ENCODE assay signal across 10 cellular contexts in the genomic region with DNA sequence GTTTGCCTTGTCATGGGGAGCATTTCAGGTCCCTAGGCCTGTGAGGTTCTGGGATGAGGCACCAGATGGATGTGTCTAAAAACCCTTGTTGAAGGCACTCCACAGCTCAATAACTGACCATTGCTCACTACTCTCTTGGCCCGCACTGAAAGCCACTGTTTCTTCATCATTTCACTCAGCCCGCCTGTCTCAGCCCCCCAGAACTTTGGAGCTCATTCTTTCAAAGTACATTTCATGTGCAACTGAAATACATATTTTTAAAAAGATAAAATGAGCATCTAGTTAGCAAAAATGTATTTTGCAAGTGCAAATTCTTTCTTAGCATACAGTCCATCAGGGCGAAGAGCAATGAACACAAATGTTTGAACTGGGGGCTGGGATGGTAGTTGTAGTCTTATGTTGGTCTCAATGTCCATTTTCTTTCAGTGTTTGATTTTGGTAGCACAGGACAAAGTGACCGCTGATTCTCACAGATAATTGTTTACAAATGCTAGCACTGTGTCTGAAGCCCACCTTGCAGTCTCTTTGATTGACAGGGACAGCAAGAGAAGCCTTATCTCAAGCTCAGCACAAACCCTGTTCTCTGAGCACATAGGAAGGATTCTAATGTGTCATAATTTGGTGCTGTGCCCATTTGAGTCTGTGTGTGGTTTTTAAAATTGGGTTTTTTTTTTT. TPM values are rescaled to one million over a fixed set of nuclear protein-coding genes. Genes with fewer than 3 reads are reported as not detected.
A peak's percentile ranks its signal among the peaks of the same experiment; 100 is the strongest.
DNase-seq lines count a peak whose midpoint lies in the region; ATAC-seq and TF ChIP-seq lines count a peak whose summit lies in the region.
"Had no signal": no experiment of that assay in that cellular context is flagged by ENCODE, and none has a peak within 500 bp of the region (broad histone marks: within the 10 kb centered on the region; RNA-seq: fewer than 3 reads in every experiment).

No MANE protein-coding gene starts in this region.

- POLR2A ChIA-PET in CD8-positive, alpha-beta T cell (lab: Charles Lee), result interaction anchor here (5.6 to 9.3 kb wide), 3 partner anchors 12 to 20 kb away, joined by 39 to 110 read pairs (median 43); a partner anchor contains a TSS
- POLR2A ChIA-PET in naive thymus-derived CD4-positive, alpha-beta T cell (lab: Charles Lee), result interaction anchor here (6.3 to 11.1 kb wide), 3 partner anchors 11 to 19 kb away, joined by 78 to 410 read pairs (median 130); a partner anchor contains a TSS

- no peaks in the 10 kb centered on the region for H3K27me3 Mint-ChIP-seq in CD8-positive, alpha-beta T cell (ENCODE audit: low read depth)
- no peaks in the 10 kb centered on the region for H3K27me3 Mint-ChIP-seq in activated naive CD8-positive, alpha-beta T cell treated with anti-CD3 and anti-CD28 coated beads, Interleukin-2, amount 50 U/mL, for 24 hours
- H3K27me3 Mint-ChIP-seq in naive thymus-derived CD4-positive, alpha-beta T cell, result no peaks in the 10 kb centered on the region

- no peaks in the 10 kb centered on the region for H3K27me3 ChIP-seq in CD8-positive, alpha-beta T cell (ENCODE audit: insufficient read depth, low read length)
- no peaks in the 10 kb centered on the region for H3K27me3 ChIP-seq in naive thymus-derived CD4-positive, alpha-beta T cell (ENCODE audit: control insufficient read depth in 2 of 2, insufficient read depth in 2 of 2, low read length in 2 of 2)

- CTCF ChIA-PET in CD8-positive, alpha-beta T cell (lab: Charles Lee), result interaction anchor here (1.2 to 11.0 kb wide), 5 partner anchors 12 to 801 kb away, joined by 3 to 345 read pairs (median 4); a partner anchor contains a TSS
- CTCF ChIA-PET in naive thymus-derived CD4-positive, alpha-beta T cell (lab: Charles Lee), result interaction anchor here (1.3 to 11.1 kb wide), 4 partner anchors 10 to 22 kb away, joined by 5 to 268 read pairs (median 51); a partner anchor contains a TSS

- H3K4me1 Mint-ChIP-seq in CD8-positive, alpha-beta T cell (ENCODE audit: low read depth), result peaks cover 58% of the 10 kb centered on the region
- H3K4me1 Mint-ChIP-seq in activated naive CD8-positive, alpha-beta T cell treated with anti-CD3 and anti-CD28 coated beads, Interleukin-2, amount 50 U/mL, for 24 hours, result peaks cover 99% of the 10 kb centered on the region
- H3K4me1 Mint-ChIP-seq in naive thymus-derived CD4-positive, alpha-beta T cell, result peaks cover 39 to 90% (median 63%) of the 10 kb centered on the region in 7 donors

- no peak overlapping the region for H3K27ac ChIP-seq in CD8-positive, alpha-beta T cell (ENCODE audit: low read depth, low read length)
- H3K27ac ChIP-seq in naive thymus-derived CD4-positive, alpha-beta T cell (ENCODE audit: low read depth, low read length), result peak overlapping the region; percentile 62
- H3K27ac ChIP-seq: neural progenitor cell had no signal

- H3K36me3 Mint-ChIP-seq in CD8-positive, alpha-beta T cell, result peaks cover 7% of the 10 kb centered on the region
- peaks cover 18% of the 10 kb centered on the region for H3K36me3 Mint-ChIP-seq in activated naive CD8-positive, alpha-beta T cell treated with anti-CD3 and anti-CD28 coated beads, Interleukin-2, amount 50 U/mL, for 24 hours (ENCODE audit: low read depth)
- H3K36me3 Mint-ChIP-seq in naive thymus-derived CD4-positive, alpha-beta T cell, result peaks cover 0 to 14% (median 0%) of the 10 kb centered on the region in 5 donors
- H3K36me3 Mint-ChIP-seq: neural progenitor cell had no signal

- H3K27ac Mint-ChIP-seq in CD8-positive, alpha-beta T cell, result peak overlapping the region; percentile 88
- peak overlapping the region; percentile 99 for H3K27ac Mint-ChIP-seq in activated naive CD8-positive, alpha-beta T cell treated with anti-CD3 and anti-CD28 coated beads, Interleukin-2, amount 50 U/mL, for 24 hours
- peak overlapping the region; percentile 67 to 95 (median 82) for H3K27ac Mint-ChIP-seq in naive thymus-derived CD4-positive, alpha-beta T cell
- H3K27ac Mint-ChIP-seq: neural progenitor cell had no signal

- no peaks in the 10 kb centered on the region for H3K36me3 ChIP-seq in CD8-positive, alpha-beta T cell (ENCODE audit: insufficient read depth, low read length)
- H3K36me3 ChIP-seq in naive thymus-derived CD4-positive, alpha-beta T cell (ENCODE audit: control insufficient read depth in 2 of 3, insufficient read depth in 3 of 3, low read length in 3 of 3), result peaks cover 0 to 9% (median 0%) of the 10 kb centered on the region in 3 experiments
- H3K36me3 ChIP-seq: neural progenitor cell had no signal

- TF ChIP-seq CTCF in CD8-positive, alpha-beta T cell (IDR thresholded peaks at IDR 0.05), result no peak

- intact Hi-C loops in CD8-positive, alpha-beta T cell (cut with DNase I, micrococcal nuclease), result no loop called here
- intact Hi-C loops in naive thymus-derived CD4-positive, alpha-beta T cell (cut with micrococcal nuclease), result no loop called here

- H3K4me1 ChIP-seq in CD8-positive, alpha-beta T cell (ENCODE audit: insufficient read depth, low read length), result peaks cover 63% of the 10 kb centered on the region
- peaks cover 42 to 60% of the 10 kb centered on the region in 2 donors for H3K4me1 ChIP-seq in naive thymus-derived CD4-positive, alpha-beta T cell (ENCODE audit: control insufficient read depth in 2 of 2, insufficient read depth in 2 of 2, low read length in 2 of 2)
- H3K4me1 ChIP-seq: neural progenitor cell had no signal

- H3K9me3 ChIP-seq in CD8-positive, alpha-beta T cell (ENCODE audit: low read length), result no peaks in the 10 kb centered on the region
- no peaks in the 10 kb centered on the region for H3K9me3 ChIP-seq in naive thymus-derived CD4-positive, alpha-beta T cell (ENCODE audit: control insufficient read depth in 2 of 3, low read length in 3 of 3)

- H3K9me3 Mint-ChIP-seq in CD8-positive, alpha-beta T cell, result no peaks in the 10 kb centered on the region
- H3K9me3 Mint-ChIP-seq in activated naive CD8-positive, alpha-beta T cell treated with anti-CD3 and anti-CD28 coated beads, Interleukin-2, amount 50 U/mL, for 24 hours, result no peaks in the 10 kb centered on the region
- no peaks in the 10 kb centered on the region for H3K9me3 Mint-ChIP-seq in naive thymus-derived CD4-positive, alpha-beta T cell
- H3K9me3 Mint-ChIP-seq: neural progenitor cell had no signal

- no peak for ATAC-seq in CD8-positive, alpha-beta T cell
- no peak for ATAC-seq in activated naive CD8-positive, alpha-beta T cell treated with anti-CD3 and anti-CD28 coated beads, Interleukin-2, amount 50 U/mL, for 24 hours
- ATAC-seq in naive thymus-derived CD4-positive, alpha-beta T cell, result no peak
- ATAC-seq in HG02642 (IDR thresholded peaks at IDR 0.05; ENCODE audit: poor library complexity, unreplicated experiment) (no peak), esophagus mucosa (no peak)

- H3K4me3 ChIP-seq in CD8-positive, alpha-beta T cell (ENCODE audit: low read depth, low read length), result no peak overlapping the region
- H3K4me3 ChIP-seq in naive thymus-derived CD4-positive, alpha-beta T cell (ENCODE audit: low read length), result no peak overlapping the region
- H3K4me3 ChIP-seq: neural progenitor cell had no signal

- no peak for DNase-seq in CD8-positive, alpha-beta T cell
- DNase-seq in HT1080 (ENCODE audit: low read depth) (peak; percentile 26), NCI-H2171 (lab: John Stamatoyannopoulos, UW) (no peak)
- no peak for DNase-seq in activated naive CD8-positive, alpha-beta T cell treated with anti-CD3 and anti-CD28 coated beads, Interleukin-2, amount 50 U/mL, for 24 hours
- no peak for DNase-seq in naive thymus-derived CD4-positive, alpha-beta T cell
- DNase-seq: KG1, NCI-H187 had no signal

- H3K4me3 Mint-ChIP-seq in CD8-positive, alpha-beta T cell, result peak overlapping the region; percentile 33
- H3K4me3 Mint-ChIP-seq in activated naive CD8-positive, alpha-beta T cell treated with anti-CD3 and anti-CD28 coated beads, Interleukin-2, amount 50 U/mL, for 24 hours, result peak overlapping the region; percentile 61
- H3K4me3 Mint-ChIP-seq in naive thymus-derived CD4-positive, alpha-beta T cell, result peak overlapping the region; percentile 21 to 69 (median 58)
- H3K4me3 Mint-ChIP-seq: neural progenitor cell had no signal

RNA-seq across cellular contexts. Expression of a gene that starts 19.6 kb away (rescaled TPM):
- total RNA-seq in CD8-positive, alpha-beta T cell, result 10 to 100 TPM; 11.1 to 12.5 TPM
- total RNA-seq in HT1080 (2014; rRNA removed; shearing (Covaris generic)), result 14.0 and 14.9 TPM in 2 replicates
- polyA plus RNA-seq in HT1080 (2015; cell fraction: cytosol; rRNA removed), result 15.3 and 18.0 TPM in 2 replicates
- 46.8 and 51.4 TPM in 2 replicates for polyA plus RNA-seq in HT1080 (2015; cell fraction: nucleus; rRNA removed)
- 10 to 100 TPM; 32.1 to 71.1 (median 66.1) TPM for total RNA-seq in naive thymus-derived CD4-positive, alpha-beta T cell
- 10 to 100 TPM; 35.2 to 35.3 TPM for polyA plus RNA-seq in naive thymus-derived CD4-positive, alpha-beta T cell
- 11.0 TPM for total RNA-seq in esophagus mucosa

RNA-seq across cellular contexts. Expression of a gene that starts 21.3 kb away (rescaled TPM):
- 1 to 10 TPM; 5.4 to 5.5 TPM for total RNA-seq in CD8-positive, alpha-beta T cell
- total RNA-seq in HT1080 (2014; rRNA removed; shearing (Covaris generic)), result 1.9 and 2.5 TPM in 2 replicates
- 1.2 and 1.3 TPM in 2 replicates for polyA plus RNA-seq in HT1080 (2015; cell fraction: cytosol; rRNA removed)
- polyA plus RNA-seq in HT1080 (2015; cell fraction: nucleus; rRNA removed), result 2.1 and 4.8 TPM in 2 replicates
- total RNA-seq in naive thymus-derived CD4-positive, alpha-beta T cell, result 10 to 100 TPM; 11.1 to 67.5 (median 16.4) TPM
- 10 to 100 TPM; 12.8 to 17.4 TPM for polyA plus RNA-seq in naive thymus-derived CD4-positive, alpha-beta T cell
- 0.68 TPM for total RNA-seq in esophagus mucosa

RNA-seq across cellular contexts. Expression of a gene that starts 22.7 kb away (rescaled TPM):
- total RNA-seq in CD8-positive, alpha-beta T cell, result 1 to 10 TPM; 4.7 to 5.6 TPM
- total RNA-seq in HT1080 (2014; rRNA removed; shearing (Covaris generic)), result 0.10 and 0.53 TPM in 2 replicates
- 0.52 and 0.73 TPM in 2 replicates for polyA plus RNA-seq in HT1080 (2015; cell fraction: cytosol; rRNA removed)
- 0.74 and 1.2 TPM in 2 replicates for polyA plus RNA-seq in HT1080 (2015; cell fraction: nucleus; rRNA removed)
- total RNA-seq in naive thymus-derived CD4-positive, alpha-beta T cell, result 100 to 1,000 TPM in 1 of 5 experiments, 10 to 100 TPM in 4; 10.9 to 486 (median 28.5) TPM
- 100 to 1,000 TPM; 134 to 150 TPM for polyA plus RNA-seq in naive thymus-derived CD4-positive, alpha-beta T cell
- total RNA-seq in esophagus mucosa, result 4.8 TPM

RNA-seq across cellular contexts. Expression of a gene that starts 28.1 kb away (rescaled TPM):
- total RNA-seq in CD8-positive, alpha-beta T cell, result 10 to 100 TPM; 18.3 to 18.5 TPM
- total RNA-seq in HT1080 (2014; rRNA removed; shearing (Covaris generic)), result 123 and 168 TPM in 2 replicates
- polyA plus RNA-seq in HT1080 (2015; cell fraction: cytosol; rRNA removed), result 85.1 and 85.8 TPM in 2 replicates
- 45.2 and 48.8 TPM in 2 replicates for polyA plus RNA-seq in HT1080 (2015; cell fraction: nucleus; rRNA removed)
- 100 to 1,000 TPM in 1 of 5 experiments, 10 to 100 TPM in 4; 26.7 to 196 (median 37.7) TPM for total RNA-seq in naive thymus-derived CD4-positive, alpha-beta T cell
- 10 to 100 TPM; 53.4 to 54.1 TPM for polyA plus RNA-seq in naive thymus-derived CD4-positive, alpha-beta T cell
- total RNA-seq in esophagus mucosa, result 50.5 TPM
